ENCODE assay signal across 1 cellular context in genomic region chr9:35746583-35746982, GRCh38.
TF ChIP-seq lines count a peak whose summit lies in the region.

No MANE protein-coding gene starts in this region.

TF ChIP-seq in GM23338, 12 proteins besides CTCF, POLR2A, EP300 and RAD21 (continued from another document):
- TF ChIP-seq ZNF462 (CRISPR knock-in tag; IDR thresholded peaks at IDR 0.05), result no peak
- no peak for TF ChIP-seq ETS1 (IDR thresholded peaks at IDR 0.05)
- no peak for TF ChIP-seq JUNB (IDR thresholded peaks at IDR 0.05; ENCODE audit: unreplicated experiment)
- no peak for TF ChIP-seq EZH2 (IDR thresholded peaks at IDR 0.05; ENCODE audit: low read depth, unreplicated experiment)
- TF ChIP-seq REST (IDR thresholded peaks at IDR 0.05; ENCODE audit: unreplicated experiment), result no peak
- TF ChIP-seq CREB1 (CRISPR knock-in tag; IDR thresholded peaks at IDR 0.05; ENCODE audit: low read depth), result no peak
- no peak for TF ChIP-seq POLR2AphosphoS5 (IDR thresholded peaks at IDR 0.05; ENCODE audit: low read depth)
- no peak for TF ChIP-seq ZNF331 (CRISPR knock-in tag; IDR thresholded peaks at IDR 0.05; ENCODE audit: low read depth)
- no peak for TF ChIP-seq STAT1 (IDR thresholded peaks at IDR 0.05; ENCODE audit: unreplicated experiment)
